In the genomic region with DNA sequence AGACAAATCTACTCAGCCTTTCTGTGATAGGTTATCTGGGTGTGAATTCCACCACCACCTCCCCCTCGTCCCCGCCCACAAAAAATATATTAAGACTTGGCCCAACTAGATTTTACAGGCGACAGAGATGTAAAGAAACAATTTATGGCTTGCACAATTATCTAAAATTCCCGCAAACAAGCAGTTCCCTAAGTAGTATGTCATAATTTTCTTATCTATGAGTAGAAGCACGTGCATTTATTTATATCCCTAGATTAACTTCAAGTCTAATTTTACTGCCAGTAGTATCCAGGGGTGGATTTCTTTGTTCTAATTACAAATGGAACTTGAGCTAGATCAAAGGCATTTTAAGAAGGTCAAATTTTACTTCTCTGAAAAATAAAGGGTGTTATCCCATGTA, we compare ENCODE assay signal across 1 cellular context.
TF ChIP-seq lines count a peak whose summit lies in the region.

No MANE protein-coding gene starts in this region.

TF ChIP-seq in IMR-90, 13 proteins besides CTCF, POLR2A, EP300 and RAD21:
- TF ChIP-seq MXI1 (IDR thresholded peaks at IDR 0.05; ENCODE audit: borderline replicate concordance, low read depth, low read length), result no peak
- no peak for TF ChIP-seq ELK1 (IDR thresholded peaks at IDR 0.05; ENCODE audit: borderline replicate concordance, low read depth, low read length)
- TF ChIP-seq, protein P1, sequence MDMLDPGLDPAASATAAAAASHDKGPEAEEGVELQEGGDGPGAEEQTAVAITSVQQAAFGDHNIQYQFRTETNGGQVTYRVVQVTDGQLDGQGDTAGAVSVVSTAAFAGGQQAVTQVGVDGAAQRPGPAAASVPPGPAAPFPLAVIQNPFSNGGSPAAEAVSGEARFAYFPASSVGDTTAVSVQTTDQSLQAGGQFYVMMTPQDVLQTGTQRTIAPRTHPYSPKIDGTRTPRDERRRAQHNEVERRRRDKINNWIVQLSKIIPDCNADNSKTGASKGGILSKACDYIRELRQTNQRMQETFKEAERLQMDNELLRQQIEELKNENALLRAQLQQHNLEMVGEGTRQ (IDR thresholded peaks at IDR 0.05; ENCODE audit: low read depth, low read length), result no peak
- TF ChIP-seq RFX5 (IDR thresholded peaks at IDR 0.05; ENCODE audit: low read depth, low read length), result no peak
- TF ChIP-seq MAZ (IDR thresholded peaks at IDR 0.05; ENCODE audit: borderline replicate concordance, low read depth, low read length), result no peak
- TF ChIP-seq NFE2L2 (IDR thresholded peaks at IDR 0.05; ENCODE audit: low read depth, low read length), result no peak
- no peak for TF ChIP-seq FOS (IDR thresholded peaks at IDR 0.05; ENCODE audit: low read depth, low read length)
